Comparison of ENCODE assay signal across 12 cellular contexts in the genomic region with DNA sequence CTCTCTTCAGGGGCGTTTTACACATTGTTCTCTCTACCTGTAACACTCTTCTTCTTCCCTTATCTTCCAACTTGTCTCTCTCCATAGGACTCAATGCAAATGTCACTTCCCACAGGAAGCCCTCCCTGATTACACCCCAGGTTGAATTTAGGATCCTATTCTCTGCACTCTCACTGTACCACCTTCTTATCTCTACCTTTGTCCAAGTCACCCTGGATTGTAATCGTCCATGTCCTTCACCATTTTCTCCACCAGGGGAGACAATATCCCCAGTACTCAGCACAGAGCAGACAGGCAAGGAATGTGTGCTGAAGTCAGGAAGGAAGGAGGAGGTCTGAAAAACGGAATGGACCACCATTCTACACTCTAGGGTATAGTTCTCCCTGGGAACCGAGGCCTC. TPM values are rescaled to one million over a fixed set of nuclear protein-coding genes. Genes with fewer than 3 reads are reported as not detected.
DNase-seq lines count a peak whose midpoint lies in the region; ATAC-seq and TF ChIP-seq lines count a peak whose summit lies in the region.
"Had no signal": no experiment of that assay in that cellular context is flagged by ENCODE, and none has a peak within 500 bp of the region (broad histone marks: within the 10 kb centered on the region; RNA-seq: fewer than 3 reads in every experiment).

No MANE protein-coding gene starts in this region.

- intact Hi-C loops in left ventricle myocardium inferior (cut with micrococcal nuclease): no loop called here

- DNase-seq in ACHN: peak; percentile 25
- peak; percentile 5 for DNase-seq in RKO (ENCODE audit: low spot score)
- DNase-seq in left ventricle myocardium inferior: no peak
- DNase-seq in NCI-H1092 (lab: John Stamatoyannopoulos, UW): no peak
- DNase-seq in MG63: no peak
- DNase-seq in NCI-H187 treated with DMSO at 0.1 percent for 48 hours (lab: John Stamatoyannopoulos, UW): no peak
- no peak for DNase-seq in effector memory CD8-positive, alpha-beta T cell
- DNase-seq: activated gamma-delta T cell had no signal

- H3K36me3 ChIP-seq in left ventricle myocardium inferior: no peaks in the 10 kb centered on the region
- no peaks in the 10 kb centered on the region for H3K36me3 ChIP-seq in MG63

- no peaks in the 10 kb centered on the region for H3K36me3 Mint-ChIP-seq in effector memory CD8-positive, alpha-beta T cell (ENCODE audit: insufficient read depth)

- H3K4me3 ChIP-seq in left ventricle myocardium inferior: no peak overlapping the region
- H3K4me3 ChIP-seq in MG63: no peak overlapping the region

- H3K4me3 Mint-ChIP-seq in effector memory CD8-positive, alpha-beta T cell: no peak overlapping the region
- H3K4me3 Mint-ChIP-seq: T-helper 1 cell treated with Interleukin-12 subunit alpha and Interleukin-12 subunit beta and Interleukin-4 antibody, amounts not matched to agents 30 μg/mL and 1 μg/mL, for 36 hours had no signal

- H3K4me1 Mint-ChIP-seq in effector memory CD8-positive, alpha-beta T cell (ENCODE audit: low read depth in 2 of 2): peaks cover 0 to 3% of the 10 kb centered on the region in 2 donors

- ATAC-seq in effector memory CD8-positive, alpha-beta T cell (replicated peaks): no peak

- no peaks in the 10 kb centered on the region for H3K4me1 ChIP-seq in left ventricle myocardium inferior

- in situ Hi-C loops in ACHN (cut with HindIII; ENCODE audit: low pct_ligation_motif_present, low pct_unique_long_range_greater_than_20kb, low sequenced_read_pairs): no loop called here

- no peak overlapping the region for H3K27ac Mint-ChIP-seq in effector memory CD8-positive, alpha-beta T cell
- H3K27ac Mint-ChIP-seq: T-helper 1 cell treated with Interleukin-12 subunit alpha and Interleukin-12 subunit beta and Interleukin-4 antibody, amounts not matched to agents 30 μg/mL and 1 μg/mL, for 36 hours had no signal

- TF ChIP-seq CTCF in GM12873 (IDR thresholded peaks at IDR 0.05; ENCODE audit: insufficient read depth, low read depth, low read length, missing control alignments) (peak; percentile 60), left ventricle myocardium inferior (IDR thresholded peaks at IDR 0.05; ENCODE audit: borderline replicate concordance) (peak; percentile 48)

- H3K9me3 ChIP-seq in left ventricle myocardium inferior (replicated peaks): peaks cover under 1% of the 10 kb centered on the region
- no peaks in the 10 kb centered on the region for H3K9me3 ChIP-seq in MG63

- peaks cover 86% of the 10 kb centered on the region for H3K27me3 ChIP-seq in left ventricle myocardium inferior (ENCODE audit: low read depth)
- H3K27me3 ChIP-seq in MG63: no peaks in the 10 kb centered on the region

- H3K27ac ChIP-seq in left ventricle myocardium inferior (replicated peaks): no peak overlapping the region

- H3K27me3 Mint-ChIP-seq in effector memory CD8-positive, alpha-beta T cell: peaks cover 82 to 99% of the 10 kb centered on the region in 2 donors

- H3K9me3 Mint-ChIP-seq in effector memory CD8-positive, alpha-beta T cell: peaks cover 0 to 7% of the 10 kb centered on the region in 2 donors
- H3K9me3 Mint-ChIP-seq: T-helper 1 cell treated with Interleukin-12 subunit alpha and Interleukin-12 subunit beta and Interleukin-4 antibody, amounts not matched to agents 30 μg/mL and 1 μg/mL, for 36 hours had no signal

RNA-seq across cellular contexts. Expression of gene C16orf82, which starts 14.1 kb away (rescaled TPM):
- not detected for total RNA-seq in left ventricle myocardium inferior
- not detected in 2 replicates for total RNA-seq in MG63 (2014; rRNA removed; shearing (Covaris generic); ENCODE audit: low replicate concordance)
- total RNA-seq: skeletal muscle tissue, subcutaneous adipose tissue had no signal

Comparison
In these comparisons a context has a peak if more than half of its experiments do, and no peak if none do; other contexts are left out.
1. DNase-seq: peak in ACHN (single experiment) and RKO (single experiment); none in left ventricle myocardium inferior (single experiment), NCI-H1092 (single experiment), MG63 (single experiment), NCI-H187 treated with DMSO at 0.1 percent for 48 hours (single experiment) and effector memory CD8-positive, alpha-beta T cell (0 of 3).